In the genomic region with DNA sequence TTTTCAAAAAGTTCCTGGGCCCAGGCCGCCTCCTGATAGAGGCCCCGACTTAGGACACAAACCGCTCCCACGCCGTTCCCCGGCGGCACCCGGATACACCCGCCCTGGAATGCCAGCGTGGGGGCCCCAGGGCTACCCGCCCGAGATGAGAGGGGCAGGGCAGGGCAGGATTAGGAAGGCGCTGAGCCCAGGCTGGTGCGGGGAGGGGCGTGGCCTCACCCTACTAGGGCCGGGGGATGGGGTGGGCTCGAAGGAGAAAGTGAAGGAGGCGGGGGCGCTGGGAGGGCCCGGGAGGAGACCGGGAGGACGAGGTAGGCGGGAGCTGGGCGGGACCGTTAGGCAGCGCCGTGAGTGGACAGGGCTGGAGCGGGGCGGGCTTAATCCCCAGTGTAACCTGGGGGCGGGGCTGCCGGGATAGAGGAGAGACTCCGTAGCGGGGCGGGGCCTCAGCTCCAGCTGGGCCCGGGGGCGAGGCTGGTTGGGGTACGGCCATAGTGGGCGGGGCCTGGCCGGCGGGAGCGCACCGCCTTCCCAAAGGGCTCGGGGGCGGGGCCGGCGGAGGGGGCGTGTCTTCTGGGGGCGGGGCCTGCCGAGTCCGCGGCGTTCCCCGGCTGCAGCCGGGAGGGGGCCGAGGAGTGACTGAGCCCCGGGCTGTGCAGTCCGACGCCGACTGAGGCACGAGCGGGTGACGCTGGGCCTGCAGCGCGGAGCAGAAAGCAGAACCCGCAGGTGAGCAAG, we compare ENCODE assay signal across 8 cellular contexts. TPM values are rescaled to one million over a fixed set of nuclear protein-coding genes. Genes with fewer than 3 reads are reported as not detected.
DNase-seq lines count a peak whose midpoint lies in the region; ATAC-seq and TF ChIP-seq lines count a peak whose summit lies in the region.

A gene with protein sequence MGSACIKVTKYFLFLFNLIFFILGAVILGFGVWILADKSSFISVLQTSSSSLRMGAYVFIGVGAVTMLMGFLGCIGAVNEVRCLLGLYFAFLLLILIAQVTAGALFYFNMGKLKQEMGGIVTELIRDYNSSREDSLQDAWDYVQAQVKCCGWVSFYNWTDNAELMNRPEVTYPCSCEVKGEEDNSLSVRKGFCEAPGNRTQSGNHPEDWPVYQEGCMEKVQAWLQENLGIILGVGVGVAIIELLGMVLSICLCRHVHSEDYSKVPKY (plus strand): TSS at position 656 of the 738 bp plus-strand sequence. CDS start 29,000 bp downstream, outside the sequence.

- intact Hi-C loops in T-helper 1 cell treated with Interleukin-12 subunit alpha and Interleukin-12 subunit beta and Interleukin-4 antibody, amounts not matched to agents 30 ng/mL and 1 ng/mL, for 36 hours (cut with micrococcal nuclease): loop anchor here (1.0 to 10.0 kb wide), 12 partner anchors 8 to 1280 kb away; a partner anchor contains a TSS
- intact Hi-C loops in left cardiac atrium (cut with DNase I): loop anchor here in 1 of 2 donors (10.0 kb wide), 1 partner anchor 350 kb away; no protein-coding TSS in a partner anchor

- H3K4me1 Mint-ChIP-seq in progenitor cell of endocrine pancreas (ENCODE audit: low read depth): peaks cover 3% of the 10 kb centered on the region

- H3K27me3 Mint-ChIP-seq in progenitor cell of endocrine pancreas: peaks cover 37% of the 10 kb centered on the region

- in situ Hi-C loops in GM13976 (cut with MboI; ENCODE audit: low sequenced_read_pairs, unreplicated experiment): loop anchor here (5.0 kb wide), 1 partner anchor 42 kb away; no protein-coding TSS in a partner anchor

- H3K27ac Mint-ChIP-seq in progenitor cell of endocrine pancreas: peak within 1 kb of the TSS; percentile 64

- peak; percentile 74 for ATAC-seq in HG02870 (IDR thresholded peaks at IDR 0.05; ENCODE audit: unreplicated experiment)
- peak; percentile 96 for ATAC-seq in left cardiac atrium

- H3K9me3 Mint-ChIP-seq in progenitor cell of endocrine pancreas (ENCODE audit: low read depth): no peaks in the 10 kb centered on the region

- H3K36me3 Mint-ChIP-seq in progenitor cell of endocrine pancreas (ENCODE audit: insufficient read depth): no peaks in the 10 kb centered on the region

- DNase-seq in GM13976 (ENCODE audit: low spot score) (peak; percentile 98), NCI-H146 (lab: John Stamatoyannopoulos, UW) (peak; percentile 99), amniotic epithelial cell (ENCODE audit: low read depth) (peak; percentile 98), left cardiac atrium (peak; percentile 100), progenitor cell of endocrine pancreas (ENCODE audit: low spot score, unreplicated experiment) (peak; percentile 100), ureter (ENCODE audit: low spot score) (peak; percentile 100)

- H3K4me3 Mint-ChIP-seq in progenitor cell of endocrine pancreas (ENCODE audit: low read depth): peak within 1 kb of the TSS; percentile 70

- peak; percentile 15 for TF ChIP-seq CTCF in GM13976 (IDR thresholded peaks at IDR 0.05; ENCODE audit: borderline replicate concordance, control extremely low read depth, extremely low read depth, insufficient read depth, missing control alignments)
- peak; percentile 48 for TF ChIP-seq CTCF in progenitor cell of endocrine pancreas (IDR thresholded peaks at IDR 0.05; ENCODE audit: unreplicated experiment)

RNA-seq across cellular contexts. Expression of the gene that starts here (rescaled TPM):
- 475 and 482 TPM in 2 replicates for total RNA-seq in T-helper 1 cell treated with Interleukin-12 subunit alpha and Interleukin-12 subunit beta and Interleukin-4 antibody, amounts not matched to agents 30 ng/mL and 1 ng/mL, for 36 hours
- 10 to 100 TPM; 22.0 to 35.3 TPM for total RNA-seq in left cardiac atrium
- total RNA-seq in progenitor cell of endocrine pancreas: 9.3 and 9.4 TPM in 2 replicates
- total RNA-seq in ureter: 148 TPM

Comparison
In these comparisons a context has a peak if more than half of its experiments do, and no peak if none do; other contexts are left out.
1. Peak in every context shown above with its lines: DNase-seq and ATAC-seq.